Comparison of ENCODE assay signal across 1 cellular context in the genomic region with DNA sequence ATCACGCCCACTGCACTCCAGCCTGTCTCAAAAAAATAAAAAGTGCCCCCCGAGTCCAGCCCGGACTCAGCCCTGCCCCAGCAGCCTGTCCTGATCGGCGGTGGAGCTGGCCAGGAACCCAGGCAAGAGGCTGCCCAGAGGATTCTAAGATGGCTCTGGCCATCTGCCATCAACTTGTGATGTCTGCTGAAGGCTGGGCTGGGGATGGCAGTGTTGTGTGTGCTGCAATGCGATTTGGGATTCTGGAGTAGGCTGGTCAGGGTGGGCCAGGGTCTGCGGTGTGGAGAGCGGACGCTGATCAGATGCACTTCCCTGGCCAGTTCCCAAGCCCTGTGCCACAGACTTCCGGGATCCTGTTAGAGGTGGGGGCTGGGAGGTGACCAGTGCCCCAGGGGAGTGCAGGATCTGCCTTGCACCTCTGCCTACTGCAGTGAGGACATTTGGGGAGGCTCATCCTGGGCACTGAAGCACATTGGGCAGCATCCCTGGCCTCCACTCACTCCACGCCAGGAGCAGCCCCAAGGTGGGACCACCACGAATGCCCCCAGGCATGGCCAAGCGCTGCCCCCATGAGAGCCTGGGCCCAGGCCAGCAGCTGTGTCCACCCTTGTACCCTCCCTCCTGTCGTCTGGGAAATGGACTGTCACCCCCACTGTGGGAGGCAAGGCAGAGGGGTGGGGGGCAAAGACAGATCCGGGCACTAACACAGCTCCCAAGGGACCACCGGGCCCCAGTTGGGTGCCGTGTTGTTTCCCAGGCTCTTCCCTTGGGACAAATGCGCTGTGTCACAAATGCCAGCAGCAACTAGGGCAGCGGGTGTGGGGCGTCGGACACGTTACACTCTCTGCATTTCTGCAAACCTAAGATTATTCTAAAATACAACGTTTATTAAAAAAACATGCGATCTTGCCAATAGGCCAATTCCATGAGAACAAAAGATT.
A peak's percentile ranks its signal among the peaks of the same experiment; 100 is the strongest.
TF ChIP-seq lines count a peak whose summit lies in the region.

No MANE protein-coding gene starts in this region.

TF ChIP-seq in K562, 482 proteins besides CTCF, POLR2A, EP300 and RAD21:
- TF ChIP-seq, protein P1, sequence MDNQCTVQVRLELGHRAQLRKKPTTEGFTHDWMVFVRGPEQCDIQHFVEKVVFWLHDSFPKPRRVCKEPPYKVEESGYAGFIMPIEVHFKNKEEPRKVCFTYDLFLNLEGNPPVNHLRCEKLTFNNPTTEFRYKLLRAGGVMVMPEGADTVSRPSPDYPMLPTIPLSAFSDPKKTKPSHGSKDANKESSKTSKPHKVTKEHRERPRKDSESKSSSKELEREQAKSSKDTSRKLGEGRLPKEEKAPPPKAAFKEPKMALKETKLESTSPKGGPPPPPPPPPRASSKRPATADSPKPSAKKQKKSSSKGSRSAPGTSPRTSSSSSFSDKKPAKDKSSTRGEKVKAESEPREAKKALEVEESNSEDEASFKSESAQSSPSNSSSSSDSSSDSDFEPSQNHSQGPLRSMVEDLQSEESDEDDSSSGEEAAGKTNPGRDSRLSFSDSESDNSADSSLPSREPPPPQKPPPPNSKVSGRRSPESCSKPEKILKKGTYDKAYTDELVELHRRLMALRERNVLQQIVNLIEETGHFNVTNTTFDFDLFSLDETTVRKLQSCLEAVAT (IDR thresholded peaks at IDR 0.05): peak in 1 of 2 experiments; percentile 96; a peak in 2 of 4 replicates
- TF ChIP-seq ZBTB17 (CRISPR knock-in tag; IDR thresholded peaks at IDR 0.05) (peak; percentile 98), CSDE1 (IDR thresholded peaks at IDR 0.05) (no peak), KLF1 (tag; IDR thresholded peaks at IDR 0.05) (no peak), ZNF57 (CRISPR knock-in tag; IDR thresholded peaks at IDR 0.05) (no peak), ZNF23 (CRISPR knock-in tag; IDR thresholded peaks at IDR 0.05) (peak; percentile 99), PURB (CRISPR knock-in tag; IDR thresholded peaks at IDR 0.05; ENCODE audit: low read depth) (no peak), ELF4 (CRISPR knock-in tag; IDR thresholded peaks at IDR 0.05) (no peak), ZNF212 (CRISPR knock-in tag; IDR thresholded peaks at IDR 0.05) (no peak), ZNF174 (CRISPR knock-in tag; IDR thresholded peaks at IDR 0.05) (no peak), HLTF (IDR thresholded peaks at IDR 0.05) (peak; percentile 86; the same call in 1 of the 2 replicates), ZNF41 (CRISPR knock-in tag; conservative IDR thresholded peaks at IDR 0.05) (no peak), POLR2G (IDR thresholded peaks at IDR 0.05; ENCODE audit: low read depth, low read length) (peak; percentile 33; the same call in 1 of the 2 replicates), TGIF2 (CRISPR knock-in tag; IDR thresholded peaks at IDR 0.05) (no peak), NR3C1 (CRISPR knock-in tag; IDR thresholded peaks at IDR 0.05) (no peak), CBX8 (IDR thresholded peaks at IDR 0.05; ENCODE audit: borderline replicate concordance, extremely low read depth, low read depth, low read length, poor library complexity, severe bottlenecking) (no peak), CBX3 (IDR thresholded peaks at IDR 0.05; ENCODE audit: borderline replicate concordance in 1 of 2, low read length in 2 of 2) (0 out of 3 replicates have a peak, but pooled peaks of 1 of the 2 experiments have one; percentile 31), BRF1 (IDR thresholded peaks at IDR 0.05; ENCODE audit: borderline replicate concordance, extremely low read depth, insufficient read length) (no peak), RAD51 (IDR thresholded peaks at IDR 0.05; ENCODE audit: borderline replicate concordance, low read depth) (no peak), JUNB (CRISPR knock-in tag; conservative IDR thresholded peaks at IDR 0.05) (no peak), GATAD2B (IDR thresholded peaks at IDR 0.05; ENCODE audit: borderline replicate concordance) (no peak), SMARCC2 (IDR thresholded peaks at IDR 0.05; ENCODE audit: low read depth) (no peak), SUPT5H (IDR thresholded peaks at IDR 0.05) (peak; percentile 50), SLC30A9 (CRISPR knock-in tag; IDR thresholded peaks at IDR 0.05) (no peak), YY1 (IDR thresholded peaks at IDR 0.05; ENCODE audit: borderline replicate concordance in 1 of 3, control insufficient read depth in 1 of 3, extremely low read depth in 1 of 3, insufficient read depth in 3 of 3, insufficient read length in 1 of 3, insufficient replicate concordance in 2 of 3, low read depth in 1 of 3, low read length in 2 of 3) (peak in 2 of 3 experiments; percentile 23 to 67), MCM3 (IDR thresholded peaks at IDR 0.05) (no peak)
- TF ChIP-seq, protein P2, sequence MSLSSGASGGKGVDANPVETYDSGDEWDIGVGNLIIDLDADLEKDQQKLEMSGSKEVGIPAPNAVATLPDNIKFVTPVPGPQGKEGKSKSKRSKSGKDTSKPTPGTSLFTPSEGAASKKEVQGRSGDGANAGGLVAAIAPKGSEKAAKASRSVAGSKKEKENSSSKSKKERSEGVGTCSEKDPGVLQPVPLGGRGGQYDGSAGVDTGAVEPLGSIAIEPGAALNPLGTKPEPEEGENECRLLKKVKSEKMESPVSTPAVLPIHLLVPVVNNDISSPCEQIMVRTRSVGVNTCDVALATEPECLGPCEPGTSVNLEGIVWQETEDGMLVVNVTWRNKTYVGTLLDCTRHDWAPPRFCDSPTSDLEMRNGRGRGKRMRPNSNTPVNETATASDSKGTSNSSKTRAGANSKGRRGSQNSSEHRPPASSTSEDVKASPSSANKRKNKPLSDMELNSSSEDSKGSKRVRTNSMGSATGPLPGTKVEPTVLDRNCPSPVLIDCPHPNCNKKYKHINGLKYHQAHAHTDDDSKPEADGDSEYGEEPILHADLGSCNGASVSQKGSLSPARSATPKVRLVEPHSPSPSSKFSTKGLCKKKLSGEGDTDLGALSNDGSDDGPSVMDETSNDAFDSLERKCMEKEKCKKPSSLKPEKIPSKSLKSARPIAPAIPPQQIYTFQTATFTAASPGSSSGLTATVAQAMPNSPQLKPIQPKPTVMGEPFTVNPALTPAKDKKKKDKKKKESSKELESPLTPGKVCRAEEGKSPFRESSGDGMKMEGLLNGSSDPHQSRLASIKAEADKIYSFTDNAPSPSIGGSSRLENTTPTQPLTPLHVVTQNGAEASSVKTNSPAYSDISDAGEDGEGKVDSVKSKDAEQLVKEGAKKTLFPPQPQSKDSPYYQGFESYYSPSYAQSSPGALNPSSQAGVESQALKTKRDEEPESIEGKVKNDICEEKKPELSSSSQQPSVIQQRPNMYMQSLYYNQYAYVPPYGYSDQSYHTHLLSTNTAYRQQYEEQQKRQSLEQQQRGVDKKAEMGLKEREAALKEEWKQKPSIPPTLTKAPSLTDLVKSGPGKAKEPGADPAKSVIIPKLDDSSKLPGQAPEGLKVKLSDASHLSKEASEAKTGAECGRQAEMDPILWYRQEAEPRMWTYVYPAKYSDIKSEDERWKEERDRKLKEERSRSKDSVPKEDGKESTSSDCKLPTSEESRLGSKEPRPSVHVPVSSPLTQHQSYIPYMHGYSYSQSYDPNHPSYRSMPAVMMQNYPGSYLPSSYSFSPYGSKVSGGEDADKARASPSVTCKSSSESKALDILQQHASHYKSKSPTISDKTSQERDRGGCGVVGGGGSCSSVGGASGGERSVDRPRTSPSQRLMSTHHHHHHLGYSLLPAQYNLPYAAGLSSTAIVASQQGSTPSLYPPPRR (CRISPR knock-in tag; IDR thresholded peaks at IDR 0.05; ENCODE audit: borderline replicate concordance): no peak
- TF ChIP-seq, protein P3, sequence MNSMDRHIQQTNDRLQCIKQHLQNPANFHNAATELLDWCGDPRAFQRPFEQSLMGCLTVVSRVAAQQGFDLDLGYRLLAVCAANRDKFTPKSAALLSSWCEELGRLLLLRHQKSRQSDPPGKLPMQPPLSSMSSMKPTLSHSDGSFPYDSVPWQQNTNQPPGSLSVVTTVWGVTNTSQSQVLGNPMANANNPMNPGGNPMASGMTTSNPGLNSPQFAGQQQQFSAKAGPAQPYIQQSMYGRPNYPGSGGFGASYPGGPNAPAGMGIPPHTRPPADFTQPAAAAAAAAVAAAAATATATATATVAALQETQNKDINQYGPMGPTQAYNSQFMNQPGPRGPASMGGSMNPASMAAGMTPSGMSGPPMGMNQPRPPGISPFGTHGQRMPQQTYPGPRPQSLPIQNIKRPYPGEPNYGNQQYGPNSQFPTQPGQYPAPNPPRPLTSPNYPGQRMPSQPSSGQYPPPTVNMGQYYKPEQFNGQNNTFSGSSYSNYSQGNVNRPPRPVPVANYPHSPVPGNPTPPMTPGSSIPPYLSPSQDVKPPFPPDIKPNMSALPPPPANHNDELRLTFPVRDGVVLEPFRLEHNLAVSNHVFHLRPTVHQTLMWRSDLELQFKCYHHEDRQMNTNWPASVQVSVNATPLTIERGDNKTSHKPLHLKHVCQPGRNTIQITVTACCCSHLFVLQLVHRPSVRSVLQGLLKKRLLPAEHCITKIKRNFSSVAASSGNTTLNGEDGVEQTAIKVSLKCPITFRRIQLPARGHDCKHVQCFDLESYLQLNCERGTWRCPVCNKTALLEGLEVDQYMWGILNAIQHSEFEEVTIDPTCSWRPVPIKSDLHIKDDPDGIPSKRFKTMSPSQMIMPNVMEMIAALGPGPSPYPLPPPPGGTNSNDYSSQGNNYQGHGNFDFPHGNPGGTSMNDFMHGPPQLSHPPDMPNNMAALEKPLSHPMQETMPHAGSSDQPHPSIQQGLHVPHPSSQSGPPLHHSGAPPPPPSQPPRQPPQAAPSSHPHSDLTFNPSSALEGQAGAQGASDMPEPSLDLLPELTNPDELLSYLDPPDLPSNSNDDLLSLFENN (IDR thresholded peaks at IDR 0.05; ENCODE audit: low read depth in 2 of 2, low read length in 2 of 2): 0 out of 4 replicates have a peak, but pooled peaks of 1 of the 2 experiments have one; percentile 67
